Comparison of ENCODE assay signal across 1 cellular context in the genomic region with DNA sequence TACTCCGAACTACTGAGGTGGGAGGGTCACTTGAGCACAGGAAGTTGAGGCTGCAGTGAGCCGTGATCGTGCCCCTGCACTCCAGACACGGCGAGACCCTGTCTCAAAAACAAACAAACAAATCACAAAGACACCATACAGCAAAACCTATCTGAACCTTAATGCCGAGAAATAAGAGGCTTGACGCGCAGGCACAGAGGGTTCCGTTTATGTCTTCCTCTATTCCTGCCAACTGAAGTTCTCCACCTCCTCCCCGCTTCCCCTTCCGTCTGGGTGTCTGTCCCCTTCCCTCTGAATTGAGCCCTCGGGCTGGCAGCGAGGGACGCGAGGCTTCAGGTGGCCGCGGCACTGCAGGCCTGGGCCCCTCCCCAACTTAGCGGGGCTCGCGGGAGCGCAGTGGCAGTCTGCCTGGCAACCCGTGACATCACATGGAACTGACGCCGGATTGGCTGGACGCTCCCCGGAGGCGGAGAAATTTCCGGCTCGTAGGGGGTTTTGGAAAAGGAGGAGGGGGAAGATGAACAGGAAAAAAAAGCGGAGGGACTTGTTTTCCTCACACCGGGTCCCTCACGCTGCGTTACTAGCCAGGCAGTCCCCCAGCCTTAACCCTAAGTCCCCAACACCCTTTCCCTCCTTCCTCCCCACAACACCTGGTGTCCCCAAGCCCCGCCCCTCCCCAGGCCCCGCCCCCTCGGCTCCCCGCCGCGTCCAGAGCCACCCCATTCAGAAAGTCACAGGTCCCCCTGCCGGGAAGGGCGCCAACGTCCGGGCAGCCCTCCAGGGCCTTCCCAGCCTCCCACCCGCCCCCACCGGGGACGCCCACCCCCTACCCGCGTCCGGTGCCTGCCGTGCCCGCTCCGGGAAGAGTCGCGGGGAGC.
TF ChIP-seq lines count a peak whose summit lies in the region.

No MANE protein-coding gene starts in this region.

TF ChIP-seq in HepG2, 621 proteins besides CTCF, POLR2A, EP300 and RAD21 (continued from another document):
- no peak for TF ChIP-seq ZNF276 (CRISPR knock-in tag; IDR thresholded peaks at IDR 0.05; ENCODE audit: low read depth)
